Comparison of ENCODE assay signal across 26 cellular contexts in genomic region chr16:65500007-65500406, GRCh38.
"Had no signal": no experiment of that assay in that cellular context is flagged by ENCODE, and none has a peak within 500 bp of the region (broad histone marks: within the 10 kb centered on the region; RNA-seq: fewer than 3 reads in every experiment).

No MANE protein-coding gene starts in this region.

- H3K4me3 Mint-ChIP-seq: activated naive CD4-positive, alpha-beta T cell treated with anti-CD3 and anti-CD28 coated beads, Interleukin-2, amount 10 ng/mL, durations not matched to agents 7 days and 5 days; brain; natural killer cell; stimulated activated naive B cell treated with anti-CD40 and anti-IgM and Interleukin-4, amounts not matched to agents 10 μg/mL and 1 μg/mL and 100 μg/mL, for 72 hours; T-helper 1 cell treated with Interleukin-12 subunit alpha and Interleukin-12 subunit beta and Interleukin-4 antibody, amounts not matched to agents 30 μg/mL and 1 μg/mL, for 36 hours; WTC11 had no signal

- H3K27me3 ChIP-seq: esophagus squamous epithelium, gastroesophageal sphincter, sigmoid colon, transverse colon, uterus had no signal

- H3K36me3 ChIP-seq: esophagus squamous epithelium, gastroesophageal sphincter, sigmoid colon, transverse colon, uterus had no signal

- H3K4me1 ChIP-seq: esophagus squamous epithelium, gastroesophageal sphincter, sigmoid colon, transverse colon, uterus had no signal

- H3K27ac Mint-ChIP-seq: activated naive CD4-positive, alpha-beta T cell treated with anti-CD3 and anti-CD28 coated beads, Interleukin-2, amount 10 ng/mL, durations not matched to agents 7 days and 5 days; brain; natural killer cell; stimulated activated naive B cell treated with anti-CD40 and anti-IgM and Interleukin-4, amounts not matched to agents 10 μg/mL and 1 μg/mL and 100 μg/mL, for 72 hours; T-helper 1 cell treated with Interleukin-12 subunit alpha and Interleukin-12 subunit beta and Interleukin-4 antibody, amounts not matched to agents 30 μg/mL and 1 μg/mL, for 36 hours; WTC11 had no signal

- H3K9me3 ChIP-seq: esophagus squamous epithelium, gastroesophageal sphincter, sigmoid colon, transverse colon, uterus had no signal

- H3K4me3 ChIP-seq: esophagus squamous epithelium, gastroesophageal sphincter, sigmoid colon, transverse colon, uterus had no signal

- H3K36me3 Mint-ChIP-seq: activated naive CD4-positive, alpha-beta T cell treated with anti-CD3 and anti-CD28 coated beads, Interleukin-2, amount 10 ng/mL, durations not matched to agents 7 days and 5 days; brain; natural killer cell; stimulated activated naive B cell treated with anti-CD40 and anti-IgM and Interleukin-4, amounts not matched to agents 10 μg/mL and 1 μg/mL and 100 μg/mL, for 72 hours; WTC11 had no signal

- H3K27ac ChIP-seq: esophagus squamous epithelium, gastroesophageal sphincter, sigmoid colon, transverse colon, uterus had no signal

- ATAC-seq: gastroesophageal sphincter; left lobe of liver; natural killer cell; stimulated activated naive B cell treated with anti-CD40 and anti-IgM and Interleukin-4, amounts not matched to agents 10 μg/mL and 1 μg/mL and 100 μg/mL, for 72 hours; WTC11 had no signal

- DNase-seq: activated CD8-positive, alpha-beta memory T cell treated with anti-CD3 and anti-CD28 coated beads for 24 hours; activated CD8-positive, alpha-beta memory T cell treated with anti-CD3 and anti-CD28 coated beads, Interleukin-2, amount 50 U/mL, for 48 hours; activated naive CD4-positive, alpha-beta T cell treated with anti-CD3 and anti-CD28 coated beads, Interleukin-2, amount 10 ng/mL, durations not matched to agents 7 days and 5 days; activated T-cell treated with anti-CD3 and anti-CD28 coated beads, Interleukin-2, amount 50 U/mL, for 48 hours; anterior cingulate cortex; central memory CD4-positive, alpha-beta T cell; dermis blood vessel endothelial cell; effector CD8-positive, alpha-beta T cell; esophagus squamous epithelium; head of caudate nucleus; islet precursor cell; midbrain; natural killer cell; retina; sigmoid colon; stimulated activated CD4-positive, alpha-beta T cell treated with anti-CD3 and anti-CD28 coated beads, Interleukin-2, amount 100 ng/mL, for 48 hours; stimulated activated CD8-positive, alpha-beta memory T cell treated with anti-CD3 and anti-CD28 coated beads, Interleukin-4, amount 100 ng/mL, for 48 hours; stimulated activated naive B cell treated with anti-CD40 and anti-IgM and Interleukin-4, amounts not matched to agents 10 μg/mL and 1 μg/mL and 100 μg/mL, for 72 hours; T1000; transverse colon; uterus had no signal

- H3K4me1 Mint-ChIP-seq: activated naive CD4-positive, alpha-beta T cell treated with anti-CD3 and anti-CD28 coated beads, Interleukin-2, amount 10 ng/mL, durations not matched to agents 7 days and 5 days; natural killer cell; stimulated activated naive B cell treated with anti-CD40 and anti-IgM and Interleukin-4, amounts not matched to agents 10 μg/mL and 1 μg/mL and 100 μg/mL, for 72 hours had no signal

- H3K27me3 Mint-ChIP-seq: activated naive CD4-positive, alpha-beta T cell treated with anti-CD3 and anti-CD28 coated beads, Interleukin-2, amount 10 ng/mL, durations not matched to agents 7 days and 5 days; stimulated activated naive B cell treated with anti-CD40 and anti-IgM and Interleukin-4, amounts not matched to agents 10 μg/mL and 1 μg/mL and 100 μg/mL, for 72 hours had no signal

- H3K9me3 Mint-ChIP-seq: T-helper 1 cell treated with Interleukin-12 subunit alpha and Interleukin-12 subunit beta and Interleukin-4 antibody, amounts not matched to agents 30 μg/mL and 1 μg/mL, for 36 hours; WTC11 had no signal
